Comparison of ENCODE assay signal across 11 cellular contexts in the genomic region with DNA sequence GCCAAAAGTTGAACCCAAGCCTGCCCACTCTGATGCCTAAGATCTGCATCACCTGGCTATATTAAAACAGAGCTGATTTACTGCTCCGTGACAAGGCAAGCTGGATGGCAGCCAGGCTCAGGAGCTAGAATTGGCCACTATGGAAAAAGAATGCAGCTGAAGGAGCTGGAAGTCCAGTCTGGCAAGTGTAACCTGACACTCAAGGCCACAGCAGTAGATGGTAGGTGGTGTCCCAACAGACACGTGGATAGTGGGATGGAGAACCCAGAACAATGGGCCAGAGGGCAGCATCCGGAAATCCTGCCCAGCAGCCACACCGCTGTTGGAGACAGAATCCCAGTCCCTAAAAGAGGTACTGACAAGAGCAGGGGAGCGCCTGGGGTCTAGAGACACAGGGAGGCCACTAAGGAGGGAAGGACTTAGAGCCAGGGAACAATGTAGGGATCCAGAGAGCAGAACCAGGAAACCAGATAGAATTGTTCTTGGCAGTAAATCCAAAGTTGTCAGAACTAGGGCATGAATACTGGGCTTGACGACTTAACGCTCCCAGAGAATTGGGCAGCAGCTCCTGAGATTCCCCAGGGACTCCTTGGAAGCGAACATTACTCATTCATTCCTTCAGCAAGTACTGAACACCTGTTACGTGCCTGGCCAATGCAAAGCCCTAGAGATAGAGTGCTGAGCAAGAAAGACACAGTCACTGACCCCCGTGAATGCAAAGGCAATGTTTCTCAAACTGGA.
DNase-seq lines count a peak whose midpoint lies in the region; ATAC-seq and TF ChIP-seq lines count a peak whose summit lies in the region.
"Had no signal": no experiment of that assay in that cellular context is flagged by ENCODE, and none has a peak within 500 bp of the region (broad histone marks: within the 10 kb centered on the region; RNA-seq: fewer than 3 reads in every experiment).

No MANE protein-coding gene starts in this region.

- DNase-seq in DMS79 (lab: John Stamatoyannopoulos, UW) (peak; percentile 31), M059J (ENCODE audit: low read depth) (peak; percentile 95), dermis blood vessel endothelial cell (peak; percentile 89), mucosa of descending colon (peak in 1 of 3 donors; percentile 9), OCI-LY7 (ENCODE audit: low spot score) (no peak)
- DNase-seq in activated CD8-positive, alpha-beta T cell treated with anti-CD3 and anti-CD28 coated beads, Interleukin-2, amount 10 ng/mL, durations not matched to agents 7 days and 5 days, result no peak
- DNase-seq: activated T-cell treated with anti-CD3 and anti-CD28 coated beads for 4 hours had no signal

- no peaks in the 10 kb centered on the region for H3K36me3 Mint-ChIP-seq in activated CD8-positive, alpha-beta T cell treated with anti-CD3 and anti-CD28 coated beads, Interleukin-2, amount 10 ng/mL, durations not matched to agents 7 days and 5 days (ENCODE audit: low read depth)

- no peaks in the 10 kb centered on the region for H4K20me1 ChIP-seq in OCI-LY7 (ENCODE audit: insufficient read depth, low read length)

- H3K36me3 ChIP-seq in mucosa of descending colon (ENCODE audit: low read depth) (no peaks in the 10 kb centered on the region), OCI-LY7 (ENCODE audit: insufficient read depth, low read length) (no peaks in the 10 kb centered on the region)
- H3K36me3 ChIP-seq: neutrophil had no signal

- H2AFZ ChIP-seq in OCI-LY7 (ENCODE audit: low read length), result no peak overlapping the region

- no peaks in the 10 kb centered on the region for H3K9me2 ChIP-seq in OCI-LY7 (ENCODE audit: insufficient read depth, low read length)

- TF ChIP-seq CTCF in mucosa of descending colon (IDR thresholded peaks at IDR 0.05) (no peak), OCI-LY7 (conservative IDR thresholded peaks at IDR 0.05; ENCODE audit: low read length) (no peak)

- peaks cover 11% of the 10 kb centered on the region for H3K4me1 Mint-ChIP-seq in activated CD8-positive, alpha-beta T cell treated with anti-CD3 and anti-CD28 coated beads, Interleukin-2, amount 10 ng/mL, durations not matched to agents 7 days and 5 days (ENCODE audit: low read depth)

- H3K9me3 ChIP-seq in mucosa of descending colon, result peaks cover 5% of the 10 kb centered on the region
- no peaks in the 10 kb centered on the region for H3K9me3 ChIP-seq in OCI-LY7 (ENCODE audit: low read length)
- H3K9me3 ChIP-seq: neutrophil had no signal

- CTCF ChIA-PET in OCI-LY7 (lab: Charles Lee; ENCODE audit: unreplicated experiment), result no interaction called here
- CTCF ChIA-PET in activated CD8-positive, alpha-beta T cell treated with anti-CD3 and anti-CD28 coated beads, Interleukin-2, amount 10 ng/mL, durations not matched to agents 7 days and 5 days (lab: Charles Lee), result no interaction called here

- no peak overlapping the region for H3K4me3 Mint-ChIP-seq in activated CD8-positive, alpha-beta T cell treated with anti-CD3 and anti-CD28 coated beads, Interleukin-2, amount 10 ng/mL, durations not matched to agents 7 days and 5 days
- H3K4me3 Mint-ChIP-seq: T-helper 1 cell treated with Interleukin-12 subunit alpha and Interleukin-12 subunit beta and Interleukin-4 antibody, amounts not matched to agents 30 μg/mL and 1 μg/mL, for 36 hours had no signal

- no peak overlapping the region for H3K27ac Mint-ChIP-seq in activated CD8-positive, alpha-beta T cell treated with anti-CD3 and anti-CD28 coated beads, Interleukin-2, amount 10 ng/mL, durations not matched to agents 7 days and 5 days

- H3K4me3 ChIP-seq in mucosa of descending colon (no peak overlapping the region), OCI-LY7 (ENCODE audit: low read depth, low read length, poor library complexity, severe bottlenecking) (no peak overlapping the region)

- ATAC-seq in mucosa of descending colon, result peak; percentile 12
- no peak for ATAC-seq in HG03097 (IDR thresholded peaks at IDR 0.05; ENCODE audit: low FRiP score, unreplicated experiment)
- ATAC-seq in GM19467 (IDR thresholded peaks at IDR 0.05; ENCODE audit: unreplicated experiment), result no peak
- no peak for ATAC-seq in activated CD8-positive, alpha-beta T cell treated with anti-CD3 and anti-CD28 coated beads, Interleukin-2, amount 10 ng/mL, durations not matched to agents 7 days and 5 days

- no TSS peak for BruUV-seq in OCI-LY7 (replicated peaks; lab: Mats Ljungman, UMichigan)

- no peak overlapping the region for H3K4me2 ChIP-seq in OCI-LY7 (ENCODE audit: low read length)

- intact Hi-C loops in mucosa of descending colon (cut with DNase I, micrococcal nuclease), result no loop called here
- intact Hi-C loops in OCI-LY7 (cut with micrococcal nuclease; ENCODE audit: unreplicated experiment), result no loop called here

- POLR2A ChIA-PET in OCI-LY7 (lab: Charles Lee), result no interaction called here
- POLR2A ChIA-PET in activated CD8-positive, alpha-beta T cell treated with anti-CD3 and anti-CD28 coated beads, Interleukin-2, amount 10 ng/mL, durations not matched to agents 7 days and 5 days (lab: Charles Lee), result no interaction called here

- H3K4me1 ChIP-seq in mucosa of descending colon (ENCODE audit: low read depth) (no peaks in the 10 kb centered on the region), OCI-LY7 (ENCODE audit: insufficient read depth, low read length, poor library complexity, severe bottlenecking) (no peaks in the 10 kb centered on the region)

- H3K79me2 ChIP-seq in OCI-LY7 (ENCODE audit: insufficient read depth, low read depth, low read length), result no peaks in the 10 kb centered on the region

- no peak overlapping the region for H3K27ac ChIP-seq in OCI-LY7 (ENCODE audit: low read depth, low read length, poor library complexity, severe bottlenecking)
- H3K27ac ChIP-seq: neutrophil had no signal

- no peaks in the 10 kb centered on the region for H3K27me3 Mint-ChIP-seq in activated CD8-positive, alpha-beta T cell treated with anti-CD3 and anti-CD28 coated beads, Interleukin-2, amount 10 ng/mL, durations not matched to agents 7 days and 5 days (ENCODE audit: low read depth)

- H3K9me3 Mint-ChIP-seq in activated CD8-positive, alpha-beta T cell treated with anti-CD3 and anti-CD28 coated beads, Interleukin-2, amount 10 ng/mL, durations not matched to agents 7 days and 5 days (ENCODE audit: insufficient read depth), result no peaks in the 10 kb centered on the region

Comparison
In these comparisons a context has a peak if more than half of its experiments do, and no peak if none do; other contexts are left out.
1. DNase-seq: peak in DMS79 (single experiment), M059J (single experiment) and dermis blood vessel endothelial cell (single experiment); none in OCI-LY7 (single experiment) and activated CD8-positive, alpha-beta T cell treated with anti-CD3 and anti-CD28 coated beads, Interleukin-2, amount 10 ng/mL, durations not matched to agents 7 days and 5 days (single experiment).